8 cellular contexts compared by ENCODE assay signal in genomic region chr7:105876964-105877601, GRCh38. TPM values are rescaled to one million over a fixed set of nuclear protein-coding genes. Genes with fewer than 3 reads are reported as not detected.
DNase-seq lines count a peak whose midpoint lies in the region; ATAC-seq and TF ChIP-seq lines count a peak whose summit lies in the region.

No MANE protein-coding gene starts in this region.

- ATAC-seq in GM21825 (IDR thresholded peaks at IDR 0.05; ENCODE audit: unreplicated experiment) = no peak

- no peaks in the 10 kb centered on the region for H3K9me3 Mint-ChIP-seq in activated naive CD4-positive, alpha-beta T cell treated with anti-CD3 and anti-CD28 coated beads, Interleukin-2, amount 10 ng/mL, durations not matched to agents 7 days and 5 days
- no peaks in the 10 kb centered on the region for H3K9me3 Mint-ChIP-seq in osteocyte (ENCODE audit: unreplicated experiment)

- peak overlapping the region; percentile 68 for H3K4me3 ChIP-seq in cardiac muscle cell

- no peaks in the 10 kb centered on the region for H3K9me3 ChIP-seq in cardiac muscle cell (ENCODE audit: low read depth)

- H3K27ac Mint-ChIP-seq in activated naive CD4-positive, alpha-beta T cell treated with anti-CD3 and anti-CD28 coated beads, Interleukin-2, amount 10 ng/mL, durations not matched to agents 7 days and 5 days = peak overlapping the region; percentile 80
- H3K27ac Mint-ChIP-seq in osteocyte (ENCODE audit: unreplicated experiment) = no peak overlapping the region

- TF ChIP-seq CTCF in cardiac muscle cell (IDR thresholded peaks at IDR 0.05; ENCODE audit: low read depth, low read length) (peak; percentile 22), osteocyte (IDR thresholded peaks at IDR 0.05) (no peak)

- CTCF ChIA-PET in activated naive CD4-positive, alpha-beta T cell treated with anti-CD3 and anti-CD28 coated beads, Interleukin-2, amount 10 ng/mL, durations not matched to agents 7 days and 5 days (lab: Charles Lee) = interaction anchor here (0.6 to 3.2 kb wide), 16 partner anchors 11 to 860 kb away, joined by 3 to 22 read pairs (median 3); no protein-coding TSS in a partner anchor

- peaks cover 41% of the 10 kb centered on the region for H3K4me1 Mint-ChIP-seq in activated naive CD4-positive, alpha-beta T cell treated with anti-CD3 and anti-CD28 coated beads, Interleukin-2, amount 10 ng/mL, durations not matched to agents 7 days and 5 days
- H3K4me1 Mint-ChIP-seq in osteocyte (ENCODE audit: unreplicated experiment) = peaks cover 35% of the 10 kb centered on the region

- no peaks in the 10 kb centered on the region for H3K27me3 ChIP-seq in cardiac muscle cell

- peak; percentile 34 for DNase-seq in NCI-H2107 treated with DMSO at 0.1 percent for 48 hours (lab: John Stamatoyannopoulos, UW; ENCODE audit: unreplicated experiment)
- DNase-seq in NCI-H2107 (lab: John Stamatoyannopoulos, UW) = no peak
- DNase-seq in NCI-H1105 treated with DMSO at 0.1 percent for 48 hours (lab: John Stamatoyannopoulos, UW) = peak; percentile 55
- no peak for DNase-seq in activated naive CD4-positive, alpha-beta T cell treated with anti-CD3 and anti-CD28 coated beads, Interleukin-2, amount 10 ng/mL, durations not matched to agents 7 days and 5 days
- peak; percentile 62 to 74 for DNase-seq in cardiac muscle cell (ENCODE audit: low read depth in 1 of 2, low spot score in 1 of 2)
- no peak for DNase-seq in osteocyte (ENCODE audit: extremely low spot score, unreplicated experiment)
- DNase-seq in effector CD4-positive, alpha-beta T cell = no peak

- peaks cover 15% of the 10 kb centered on the region for H3K4me1 ChIP-seq in cardiac muscle cell (ENCODE audit: low read depth)

- H3K36me3 Mint-ChIP-seq in activated naive CD4-positive, alpha-beta T cell treated with anti-CD3 and anti-CD28 coated beads, Interleukin-2, amount 10 ng/mL, durations not matched to agents 7 days and 5 days = peaks cover 14% of the 10 kb centered on the region
- H3K36me3 Mint-ChIP-seq in osteocyte (ENCODE audit: unreplicated experiment) = peaks cover 11% of the 10 kb centered on the region

- H3K36me3 ChIP-seq in cardiac muscle cell = no peaks in the 10 kb centered on the region

- H3K27ac ChIP-seq in cardiac muscle cell = no peak overlapping the region

- peak overlapping the region; percentile 78 for H3K4me3 Mint-ChIP-seq in activated naive CD4-positive, alpha-beta T cell treated with anti-CD3 and anti-CD28 coated beads, Interleukin-2, amount 10 ng/mL, durations not matched to agents 7 days and 5 days
- peak overlapping the region; percentile 82 for H3K4me3 Mint-ChIP-seq in osteocyte (ENCODE audit: unreplicated experiment)

- H3K27me3 Mint-ChIP-seq in activated naive CD4-positive, alpha-beta T cell treated with anti-CD3 and anti-CD28 coated beads, Interleukin-2, amount 10 ng/mL, durations not matched to agents 7 days and 5 days = peaks cover 24% of the 10 kb centered on the region
- H3K27me3 Mint-ChIP-seq in osteocyte (ENCODE audit: unreplicated experiment) = peaks cover 6% of the 10 kb centered on the region

RNA-seq across cellular contexts. Expression of gene ATXN7L1, which starts 0.7 kb away (rescaled TPM):
- total RNA-seq in cardiac muscle cell (6.6 and 8.6 TPM in 2 replicates), osteocyte (12.6 and 14.2 TPM in 2 replicates)
- 6.2 and 6.4 TPM in 2 replicates for polyA plus RNA-seq in cardiac muscle cell

Comparison
In these comparisons a context has a peak if more than half of its experiments do, and no peak if none do; other contexts are left out.
1. DNase-seq: peak in NCI-H2107 treated with DMSO at 0.1 percent for 48 hours (single experiment), NCI-H1105 treated with DMSO at 0.1 percent for 48 hours (single experiment) and cardiac muscle cell (2 of 2); none in NCI-H2107 (single experiment), activated naive CD4-positive, alpha-beta T cell treated with anti-CD3 and anti-CD28 coated beads, Interleukin-2, amount 10 ng/mL, durations not matched to agents 7 days and 5 days (single experiment), osteocyte (single experiment) and effector CD4-positive, alpha-beta T cell (single experiment).